In the genomic region with DNA sequence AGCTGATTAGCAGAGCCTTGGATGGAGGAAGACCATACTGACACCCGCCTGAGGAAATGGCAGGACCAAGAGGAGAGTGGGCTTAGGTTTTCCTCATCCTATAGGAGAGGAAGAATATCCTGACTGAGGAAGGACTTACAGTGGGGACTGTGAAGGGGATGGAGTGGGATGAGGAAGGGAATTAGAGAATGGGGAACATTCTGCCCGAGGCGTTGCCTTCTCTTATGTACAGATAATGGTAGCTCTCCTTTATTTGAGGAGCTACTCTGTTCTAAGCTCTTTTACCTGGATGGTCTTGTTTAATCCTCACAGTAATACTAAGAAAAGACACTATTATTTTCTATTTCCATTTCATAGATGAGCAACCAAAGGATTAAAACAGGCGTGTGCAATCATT, we compare ENCODE assay signal across 17 cellular contexts. TPM values are rescaled to one million over a fixed set of nuclear protein-coding genes. Genes with fewer than 3 reads are reported as not detected.
"Had no signal": no experiment of that assay in that cellular context is flagged by ENCODE, and none has a peak within 500 bp of the region (broad histone marks: within the 10 kb centered on the region; RNA-seq: fewer than 3 reads in every experiment).

No MANE protein-coding gene starts in this region.

- H3K36me3 Mint-ChIP-seq: naive thymus-derived CD4-positive, alpha-beta T cell; stimulated activated memory B cell treated with anti-CD40 and anti-IgM and Interleukin-4, amounts not matched to agents 10 μg/mL and 1 μg/mL and 100 μg/mL, for 72 hours had no signal

- H3K4me3 ChIP-seq: dorsolateral prefrontal cortex, heart left ventricle, psoas muscle, right lobe of liver, thoracic aorta, transverse colon had no signal

- H3K9me3 Mint-ChIP-seq: naive thymus-derived CD4-positive, alpha-beta T cell; nephron progenitor cell; stimulated activated memory B cell treated with anti-CD40 and anti-IgM and Interleukin-4, amounts not matched to agents 10 μg/mL and 1 μg/mL and 100 μg/mL, for 72 hours; stimulated activated naive CD8-positive, alpha-beta T cell treated with anti-CD3 and anti-CD28 coated beads, Interleukin-15, Interleukin-2, amounts not matched to agents 100 ng/mL and 50 ng/mL, for 24 hours had no signal

- H3K27ac Mint-ChIP-seq: naive thymus-derived CD4-positive, alpha-beta T cell; nephron progenitor cell; stimulated activated memory B cell treated with anti-CD40 and anti-IgM and Interleukin-4, amounts not matched to agents 10 μg/mL and 1 μg/mL and 100 μg/mL, for 72 hours; stimulated activated naive CD8-positive, alpha-beta T cell treated with anti-CD3 and anti-CD28 coated beads, Interleukin-15, Interleukin-2, amounts not matched to agents 100 ng/mL and 50 ng/mL, for 24 hours had no signal

- H3K27me3 ChIP-seq: dorsolateral prefrontal cortex, heart left ventricle, right lobe of liver, transverse colon had no signal

- H3K27ac ChIP-seq: dorsolateral prefrontal cortex, heart left ventricle, neutrophil, psoas muscle, right lobe of liver, thoracic aorta, transverse colon had no signal

- DNase-seq: cortex of kidney; dorsolateral prefrontal cortex; effector CD8-positive, alpha-beta T cell; heart left ventricle; hippocampal formation; kidney glomerular epithelial cell; naive thymus-derived CD4-positive, alpha-beta T cell; nephron progenitor cell; psoas muscle; retina; right lobe of liver; stimulated activated CD4-positive, alpha-beta T cell treated with anti-CD3 and anti-CD28 coated beads, Interleukin-4, amount 100 ng/mL, for 24 hours; transverse colon had no signal

- H3K27me3 Mint-ChIP-seq: naive thymus-derived CD4-positive, alpha-beta T cell; stimulated activated memory B cell treated with anti-CD40 and anti-IgM and Interleukin-4, amounts not matched to agents 10 μg/mL and 1 μg/mL and 100 μg/mL, for 72 hours; stimulated activated naive CD8-positive, alpha-beta T cell treated with anti-CD3 and anti-CD28 coated beads, Interleukin-15, Interleukin-2, amounts not matched to agents 100 ng/mL and 50 ng/mL, for 24 hours had no signal

- H3K4me1 Mint-ChIP-seq: stimulated activated memory B cell treated with anti-CD40 and anti-IgM and Interleukin-4, amounts not matched to agents 10 μg/mL and 1 μg/mL and 100 μg/mL, for 72 hours had no signal

- H3K36me3 ChIP-seq: heart left ventricle, neutrophil, right lobe of liver, thoracic aorta, transverse colon had no signal

- H3K4me3 Mint-ChIP-seq: naive thymus-derived CD4-positive, alpha-beta T cell; nephron progenitor cell; stimulated activated memory B cell treated with anti-CD40 and anti-IgM and Interleukin-4, amounts not matched to agents 10 μg/mL and 1 μg/mL and 100 μg/mL, for 72 hours; stimulated activated naive CD8-positive, alpha-beta T cell treated with anti-CD3 and anti-CD28 coated beads, Interleukin-15, Interleukin-2, amounts not matched to agents 100 ng/mL and 50 ng/mL, for 24 hours had no signal

- H3K4me1 ChIP-seq: heart left ventricle, right lobe of liver, transverse colon had no signal

- H3K9me3 ChIP-seq: heart left ventricle, neutrophil, psoas muscle, right lobe of liver, thoracic aorta, transverse colon had no signal

RNA-seq across cellular contexts. Expression of a gene that starts 56.0 kb away (rescaled TPM):
- polyA plus RNA-seq: naive thymus-derived CD4-positive, alpha-beta T cell had no signal
